Comparison of ENCODE assay signal across 15 cellular contexts in the genomic region with DNA sequence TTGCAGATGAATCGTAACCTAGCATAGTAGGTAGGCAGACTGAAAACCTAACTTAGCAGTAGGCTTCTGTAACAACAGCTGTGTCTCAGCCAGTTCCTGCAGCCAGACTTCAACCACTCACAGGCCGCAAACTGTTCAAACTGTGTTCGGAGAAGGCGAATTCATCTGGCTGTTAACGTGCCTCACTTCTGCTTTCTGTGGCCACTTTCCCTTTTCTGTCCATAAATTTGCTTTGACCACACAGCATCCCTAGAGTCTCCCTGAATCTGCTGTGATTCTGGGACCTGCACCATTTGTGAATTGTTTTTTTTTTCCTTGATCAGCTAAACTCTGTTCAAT. TPM values are rescaled to one million over a fixed set of nuclear protein-coding genes. Genes with fewer than 3 reads are reported as not detected.
DNase-seq lines count a peak whose midpoint lies in the region; ATAC-seq and TF ChIP-seq lines count a peak whose summit lies in the region.
"Had no signal": no experiment of that assay in that cellular context is flagged by ENCODE, and none has a peak within 500 bp of the region (broad histone marks: within the 10 kb centered on the region; RNA-seq: fewer than 3 reads in every experiment).

No MANE protein-coding gene starts in this region.

- H3K27me3 Mint-ChIP-seq in CD14-positive monocyte (ENCODE audit: low read depth in 3 of 3) (peaks cover 0 to 10% (median 5%) of the 10 kb centered on the region in 3 donors), glutamatergic neuron (ENCODE audit: unreplicated experiment) (peaks cover 5% of the 10 kb centered on the region)

- H3K36me3 Mint-ChIP-seq in CD14-positive monocyte (peaks cover 13 to 20% of the 10 kb centered on the region in 2 donors), glutamatergic neuron (ENCODE audit: unreplicated experiment) (peaks cover 22% of the 10 kb centered on the region)

- TF ChIP-seq CTCF in CD14-positive monocyte (IDR thresholded peaks at IDR 0.05) (no peak), Peyer's patch (IDR thresholded peaks at IDR 0.05) (no peak), glutamatergic neuron (IDR thresholded peaks at IDR 0.05; ENCODE audit: partially characterized antibody, unreplicated experiment) (no peak)

- H3K27ac Mint-ChIP-seq in CD14-positive monocyte (peak overlapping the region; percentile 93 to 99 (median 97)), glutamatergic neuron (ENCODE audit: unreplicated experiment) (no peak overlapping the region)
- H3K27ac Mint-ChIP-seq: activated T-helper 1 cell treated with anti-CD3 and anti-CD28 coated beads, Interleukin-12 subunit alpha, Interleukin-12 subunit beta, Interleukin-2, Interleukin-4 antibody, amounts not matched to agents 30 ng/mL and 10 ng/mL and 1 ng/mL, durations not matched to agents 14 hours and 24 hours and 36 hours had no signal

- no peaks in the 10 kb centered on the region for H3K27me3 ChIP-seq in Peyer's patch
- H3K27me3 ChIP-seq: esophagus muscularis mucosa had no signal

- peak overlapping the region in 1 of 2 donors; percentile 76 for H3K4me3 Mint-ChIP-seq in CD14-positive monocyte
- no peak overlapping the region for H3K4me3 Mint-ChIP-seq in glutamatergic neuron (ENCODE audit: unreplicated experiment)
- H3K4me3 Mint-ChIP-seq: activated T-helper 1 cell treated with anti-CD3 and anti-CD28 coated beads, Interleukin-12 subunit alpha, Interleukin-12 subunit beta, Interleukin-2, Interleukin-4 antibody, amounts not matched to agents 30 ng/mL and 10 ng/mL and 1 ng/mL, durations not matched to agents 14 hours and 24 hours and 36 hours had no signal

- H3K4me1 Mint-ChIP-seq in CD14-positive monocyte (peaks cover 49% of the 10 kb centered on the region), glutamatergic neuron (ENCODE audit: low read depth, unreplicated experiment) (no peaks in the 10 kb centered on the region)

- H3K27ac ChIP-seq in Peyer's patch, result peak overlapping the region in 2 of 4 donors; percentile 11 to 63
- H3K27ac ChIP-seq: esophagus muscularis mucosa had no signal

- TF ChIP-seq POLR2A in Peyer's patch (IDR thresholded peaks at IDR 0.05), result no peak

- H3K9me3 Mint-ChIP-seq in CD14-positive monocyte, result peaks cover 14 to 28% (median 25%) of the 10 kb centered on the region in 7 donors
- H3K9me3 Mint-ChIP-seq in glutamatergic neuron (ENCODE audit: unreplicated experiment), result peaks cover 14% of the 10 kb centered on the region

- H3K9me3 ChIP-seq in Peyer's patch, result no peaks in the 10 kb centered on the region
- H3K9me3 ChIP-seq: esophagus muscularis mucosa had no signal

- intact Hi-C loops in CD14-positive monocyte (cut with micrococcal nuclease), result no loop called here

- ATAC-seq in GM19397 (IDR thresholded peaks at IDR 0.05; ENCODE audit: unreplicated experiment) (peak; percentile 78), HG03103 (IDR thresholded peaks at IDR 0.05; ENCODE audit: low read depth, unreplicated experiment) (peak; percentile 88), HG03196 (IDR thresholded peaks at IDR 0.05; ENCODE audit: unreplicated experiment) (no peak)
- ATAC-seq: Panc1 had no signal

- no peaks in the 10 kb centered on the region for H3K4me1 ChIP-seq in Peyer's patch
- H3K4me1 ChIP-seq: esophagus muscularis mucosa had no signal

- no peaks in the 10 kb centered on the region for H3K36me3 ChIP-seq in Peyer's patch
- H3K36me3 ChIP-seq: esophagus muscularis mucosa had no signal

- no peak overlapping the region for H3K4me3 ChIP-seq in Peyer's patch
- H3K4me3 ChIP-seq: esophagus muscularis mucosa had no signal

- peak; percentile 72 for DNase-seq in CD14-positive monocyte (ENCODE audit: low spot score)
- peak in 2 of 3 donors; percentile 60 to 72 for DNase-seq in Peyer's patch
- no peak for DNase-seq in glutamatergic neuron
- DNase-seq in NCI-H1694 (lab: John Stamatoyannopoulos, UW), result no peak
- no peak for DNase-seq in NCI-H2107 (lab: John Stamatoyannopoulos, UW)
- DNase-seq: DMS79, NCI-H1436 had no signal

RNA-seq across cellular contexts. Expression of a gene that starts 15.3 kb away (rescaled TPM):
- polyA plus RNA-seq in CD14-positive monocyte, result not detected
- total RNA-seq in Peyer's patch (not detected), glutamatergic neuron (ENCODE audit: unreplicated experiment) (not detected)
- total RNA-seq: A673; activated T-helper 1 cell treated with anti-CD3 and anti-CD28 coated beads, Interleukin-12 subunit alpha, Interleukin-12 subunit beta, Interleukin-2, Interleukin-4 antibody, amounts not matched to agents 30 ng/mL and 10 ng/mL and 1 ng/mL, durations not matched to agents 14 hours and 24 hours and 36 hours; bronchial epithelial cell; esophagus muscularis mucosa had no signal

RNA-seq across cellular contexts. Expression of a gene that starts 15.4 kb away (rescaled TPM):
- polyA plus RNA-seq in CD14-positive monocyte, result 1 to 10 TPM; 1.8 to 3.0 TPM
- total RNA-seq in Peyer's patch (100 to 1,000 TPM in 2 of 4 donors, 10 to 100 TPM in 2; 62.3 to 133 (median 113) TPM), glutamatergic neuron (ENCODE audit: unreplicated experiment) (107 TPM)

Comparison
In these comparisons a context has a peak if more than half of its experiments do, and no peak if none do; other contexts are left out.
1. DNase-seq: peak in CD14-positive monocyte (single experiment) and Peyer's patch (2 of 3); none in glutamatergic neuron (single experiment), NCI-H1694 (single experiment) and NCI-H2107 (single experiment).